In the genomic region with DNA sequence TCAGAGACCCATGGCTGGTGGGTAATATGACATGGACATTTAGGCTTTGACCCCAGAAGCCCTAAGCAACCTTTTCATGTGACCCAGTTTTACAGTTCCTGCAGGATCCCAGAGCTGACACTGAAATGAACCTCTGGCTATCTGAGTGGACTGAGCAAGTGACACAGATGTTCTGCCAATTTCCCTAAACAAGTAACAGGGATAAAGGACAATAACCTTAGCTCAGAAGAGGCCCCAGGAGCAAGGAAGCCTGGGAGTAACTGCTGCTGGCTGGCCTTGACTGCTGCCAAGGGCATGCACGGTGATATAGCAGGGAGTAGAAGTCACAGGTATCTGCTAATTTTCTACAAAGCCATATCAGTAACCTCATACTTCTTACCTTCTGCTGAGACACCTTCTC, we compare ENCODE assay signal across 20 cellular contexts.
A peak's percentile ranks its signal among the peaks of the same experiment; 100 is the strongest.
DNase-seq lines count a peak whose midpoint lies in the region; ATAC-seq and TF ChIP-seq lines count a peak whose summit lies in the region.
"Had no signal": no experiment of that assay in that cellular context is flagged by ENCODE, and none has a peak within 500 bp of the region (broad histone marks: within the 10 kb centered on the region; RNA-seq: fewer than 3 reads in every experiment).

No MANE protein-coding gene starts in this region.

- intact Hi-C loops in Right ventricle myocardium inferior (cut with DNase I) (no loop called here), cardiac septum (cut with DNase I) (no loop called here), IMR-90 (cut with micrococcal nuclease) (no loop called here), left ventricle myocardium superior (cut with micrococcal nuclease) (no loop called here), right lobe of liver (cut with DNase I) (no loop called here)

- no peak overlapping the region for H3K56ac ChIP-seq in IMR-90 (ENCODE audit: extremely low read depth, insufficient read depth, low read length)

- H4K20me1 ChIP-seq in IMR-90 (ENCODE audit: insufficient read depth, low read length), result no peaks in the 10 kb centered on the region
- H4K20me1 ChIP-seq: BLaER1 had no signal

- no peaks in the 10 kb centered on the region for H3K36me3 ChIP-seq in IMR-90 (ENCODE audit: control insufficient read depth, insufficient read depth, low read length)
- no peaks in the 10 kb centered on the region for H3K36me3 ChIP-seq in right lobe of liver
- H3K36me3 ChIP-seq: BLaER1 had no signal

- H3K27me3 ChIP-seq in IMR-90 (ENCODE audit: control insufficient read depth, insufficient read depth, low read length) (no peaks in the 10 kb centered on the region), right lobe of liver (no peaks in the 10 kb centered on the region)
- H3K27me3 ChIP-seq: BLaER1 had no signal

- no peaks in the 10 kb centered on the region for H3K79me1 ChIP-seq in IMR-90 (ENCODE audit: low read depth in 1 of 2, low read length in 2 of 2)

- H4K91ac ChIP-seq in IMR-90 (ENCODE audit: insufficient read depth, low read depth, low read length), result no peak overlapping the region

- H3K27me3 Mint-ChIP-seq in activated T-cell treated with anti-CD3 and anti-CD28 coated beads, Interleukin-2, amount 50 U/mL, for 72 hours (ENCODE audit: low read depth), result no peaks in the 10 kb centered on the region
- H3K27me3 Mint-ChIP-seq: CD4-positive, CD25-positive, alpha-beta regulatory T cell had no signal

- no peak overlapping the region for H3K9ac ChIP-seq in IMR-90 (ENCODE audit: low read depth, low read length)
- H3K9ac ChIP-seq: BLaER1 had no signal

- WGBS in IMR-90 (ENCODE audit: extremely low coverage in 2 of 2, insufficient read length in 1 of 2), 2 experiments, result no CpG with 5 or more reads among the region's 1 CpG
- no CpG with 5 or more reads among the region's 1 CpG for WGBS in right lobe of liver (ENCODE audit: insufficient coverage, low coverage, low lambda C conversion rate, missing lambda C conversion rate)

- no peak overlapping the region for H3K18ac ChIP-seq in IMR-90 (ENCODE audit: low read depth, low read length)

- no peak overlapping the region for H2BK120ac ChIP-seq in IMR-90 (ENCODE audit: low read depth, low read length)

- dilution Hi-C loops in IMR-90 (cut with HindIII; ENCODE audit: low sequenced_read_pairs, unreplicated experiment), result no loop called here

- H3K14ac ChIP-seq in IMR-90 (replicated peaks; ENCODE audit: low read depth, low read length), result no peak overlapping the region

- no peak overlapping the region for H2BK15ac ChIP-seq in IMR-90 (ENCODE audit: low read depth, low read length)

- H3K9me3 ChIP-seq in IMR-90 (ENCODE audit: control insufficient read depth, insufficient read depth, low read length) (no peaks in the 10 kb centered on the region), right lobe of liver (no peaks in the 10 kb centered on the region)
- H3K9me3 ChIP-seq: BLaER1, Caco-2 had no signal

- H4K5ac ChIP-seq in IMR-90 (ENCODE audit: low read depth, low read length), result no peak overlapping the region

- no peaks in the 10 kb centered on the region for H3K4me1 Mint-ChIP-seq in activated T-cell treated with anti-CD3 and anti-CD28 coated beads, Interleukin-2, amount 50 U/mL, for 72 hours (ENCODE audit: low read depth)
- H3K4me1 Mint-ChIP-seq: B cell, GM23338, H9 had no signal

- H3K4me3 ChIP-seq in IMR-90 (ENCODE audit: insufficient read depth, low read depth, low read length), result no peak overlapping the region
- H3K4me3 ChIP-seq in right lobe of liver, result no peak overlapping the region
- H3K4me3 ChIP-seq: BLaER1, GM23338 had no signal

- no peak for TF ChIP-seq POLR2A in IMR-90 (IDR thresholded peaks at IDR 0.05; ENCODE audit: low read depth, low read length)
- TF ChIP-seq POLR2A in right lobe of liver (IDR thresholded peaks at IDR 0.05), result no peak

- H2AK9ac ChIP-seq in IMR-90 (replicated peaks; ENCODE audit: low read depth, low read length, poor library complexity), result peak overlapping the region; percentile 28

- no peak overlapping the region for H3K27ac Mint-ChIP-seq in activated T-cell treated with anti-CD3 and anti-CD28 coated beads, Interleukin-2, amount 50 U/mL, for 72 hours
- H3K27ac Mint-ChIP-seq: B cell; CD4-positive, CD25-positive, alpha-beta regulatory T cell; CD8-positive, alpha-beta T cell; GM23338; H9 had no signal

- no peaks in the 10 kb centered on the region for H3K9me1 ChIP-seq in IMR-90 (ENCODE audit: insufficient read depth, low read length)

- POLR2A ChIA-PET in IMR-90 (lab: Charles Lee; ENCODE audit: unreplicated experiment), result no interaction called here

- ATAC-seq in Right ventricle myocardium inferior (peak; percentile 87), IMR-90 (ENCODE audit: low read depth) (no peak), left ventricle myocardium superior (peak; percentile 85), right lobe of liver (peak; percentile 37 to 84 (median 54))
- ATAC-seq in activated T-cell treated with anti-CD3 and anti-CD28 coated beads, Interleukin-2, amount 50 U/mL, for 72 hours (replicated peaks in 1 of 2), result no peak
- ATAC-seq: CD8-positive, alpha-beta T cell; GM23338; HCT116 had no signal

- no peak overlapping the region for H3K23ac ChIP-seq in IMR-90 (ENCODE audit: low read depth, low read length)

- no peak overlapping the region for H3K27ac ChIP-seq in IMR-90 (ENCODE audit: insufficient read depth, low read length)
- H3K27ac ChIP-seq in right lobe of liver, result no peak overlapping the region
- H3K27ac ChIP-seq: 22Rv1, BLaER1, C4-2B had no signal

- no peak overlapping the region for H2AFZ ChIP-seq in IMR-90 (replicated peaks; ENCODE audit: low read length, poor library complexity)
- H2AFZ ChIP-seq: GM23338 had no signal

- H3K4me1 ChIP-seq in IMR-90 (ENCODE audit: control insufficient read depth, insufficient read depth, low read length) (no peaks in the 10 kb centered on the region), right lobe of liver (no peaks in the 10 kb centered on the region)
- H3K4me1 ChIP-seq: BLaER1, Caco-2 had no signal

- H4K8ac ChIP-seq in IMR-90 (ENCODE audit: low read depth in 2 of 2, low read length in 2 of 2), result no peak overlapping the region

- H2AK5ac ChIP-seq in IMR-90 (ENCODE audit: low read depth, low read length), result no peak overlapping the region

- no peak overlapping the region for H2BK20ac ChIP-seq in IMR-90 (ENCODE audit: low read depth, low read length)

- no peak overlapping the region for H2BK5ac ChIP-seq in IMR-90 (ENCODE audit: low read depth, low read length, poor library complexity, severe bottlenecking)

- CTCF ChIA-PET in IMR-90 (lab: Yijun Ruan, JAX), result no interaction called here

- no TSS peak for BruUV-seq in IMR-90 (replicated peaks; lab: Mats Ljungman, UMichigan)

- peaks cover 10 to 11% of the 10 kb centered on the region in 2 donors for H3K9me3 Mint-ChIP-seq in activated T-cell treated with anti-CD3 and anti-CD28 coated beads, Interleukin-2, amount 50 U/mL, for 72 hours

- in situ Hi-C loops in IMR-90 (cut with MboI; ENCODE audit: low sequenced_read_pairs), result no loop called here

- no peak for DNase-seq in Right ventricle myocardium inferior (ENCODE audit: missing footprints)
- no peak for DNase-seq in cardiac septum (ENCODE audit: low spot score)
- DNase-seq in IMR-90, result no peak
- DNase-seq in left ventricle myocardium superior, result peak; percentile 31
- DNase-seq in right lobe of liver, result no peak
- DNase-seq in RPMI8226, result no peak
- no peak for DNase-seq in NCI-H2029 treated with DMSO at 0.1 percent for 48 hours (lab: John Stamatoyannopoulos, UW)
- no peak for DNase-seq in activated T-cell treated with anti-CD3 and anti-CD28 coated beads, Interleukin-2, amount 50 U/mL, for 72 hours
- DNase-seq: Caco-2; CD4-positive, CD25-positive, alpha-beta regulatory T cell; CD8-positive, alpha-beta T cell; DMS153; DND-41; H9 had no signal

- no peak for TF ChIP-seq CTCF in IMR-90 (conservative IDR thresholded peaks at IDR 0.05; ENCODE audit: low read depth, low read length)
- no peak for TF ChIP-seq CTCF in right lobe of liver (IDR thresholded peaks at IDR 0.05)

- no peak overlapping the region for H3K4me3 Mint-ChIP-seq in activated T-cell treated with anti-CD3 and anti-CD28 coated beads, Interleukin-2, amount 50 U/mL, for 72 hours
- H3K4me3 Mint-ChIP-seq: B cell; CD4-positive, CD25-positive, alpha-beta regulatory T cell; CD8-positive, alpha-beta T cell; GM23338; H9 had no signal

- no peak for TF ChIP-seq RAD21 in IMR-90 (IDR thresholded peaks at IDR 0.05; ENCODE audit: low read length)

- H3K4ac ChIP-seq in IMR-90 (ENCODE audit: low read depth, low read length), result no peak overlapping the region

- no peaks in the 10 kb centered on the region for H3K36me3 Mint-ChIP-seq in activated T-cell treated with anti-CD3 and anti-CD28 coated beads, Interleukin-2, amount 50 U/mL, for 72 hours (ENCODE audit: insufficient read depth in 2 of 2)
- H3K36me3 Mint-ChIP-seq: CD4-positive, CD25-positive, alpha-beta regulatory T cell; CD8-positive, alpha-beta T cell had no signal

- H3K4me2 ChIP-seq in IMR-90 (ENCODE audit: low read depth, low read length), result no peak overlapping the region
- H3K4me2 ChIP-seq: BLaER1, GM23338 had no signal

TF ChIP-seq in IMR-90, 13 proteins besides CTCF, POLR2A, EP300 and RAD21 (continues in another document):
- TF ChIP-seq SMC3 (IDR thresholded peaks at IDR 0.05; ENCODE audit: low read depth, low read length), result no peak
- no peak for TF ChIP-seq MXI1 (IDR thresholded peaks at IDR 0.05; ENCODE audit: borderline replicate concordance, low read depth, low read length)
- TF ChIP-seq MAFK (IDR thresholded peaks at IDR 0.05; ENCODE audit: low read depth, low read length), result no peak
- no peak for TF ChIP-seq FOS (IDR thresholded peaks at IDR 0.05; ENCODE audit: low read depth, low read length)
- no peak for TF ChIP-seq ELK1 (IDR thresholded peaks at IDR 0.05; ENCODE audit: borderline replicate concordance, low read depth, low read length)
- TF ChIP-seq RCOR1 (IDR thresholded peaks at IDR 0.05; ENCODE audit: insufficient replicate concordance, low read length), result no peak
- no peak for TF ChIP-seq USF2 (IDR thresholded peaks at IDR 0.05; ENCODE audit: low read depth, low read length)
- no peak for TF ChIP-seq CHD1 (IDR thresholded peaks at IDR 0.05; ENCODE audit: low read depth, low read length)

Comparison
In these comparisons a context has a peak if more than half of its experiments do, and no peak if none do; other contexts are left out.
1. ATAC-seq: peak in Right ventricle myocardium inferior (single experiment), left ventricle myocardium superior (single experiment) and right lobe of liver (4 of 4); none in IMR-90 (single experiment) and activated T-cell treated with anti-CD3 and anti-CD28 coated beads, Interleukin-2, amount 50 U/mL, for 72 hours (0 of 2).